Comparison of ENCODE assay signal across 14 cellular contexts in genomic region chr4:6912412-6912811, GRCh38. TPM values are rescaled to one million over a fixed set of nuclear protein-coding genes. Genes with fewer than 3 reads are reported as not detected.
A peak's percentile ranks its signal among the peaks of the same experiment; 100 is the strongest.
DNase-seq lines count a peak whose midpoint lies in the region; ATAC-seq and TF ChIP-seq lines count a peak whose summit lies in the region.
"Had no signal": no experiment of that assay in that cellular context is flagged by ENCODE, and none has a peak within 500 bp of the region (broad histone marks: within the 10 kb centered on the region; RNA-seq: fewer than 3 reads in every experiment).

No MANE protein-coding gene starts in this region.

- no peak overlapping the region for H3K27ac ChIP-seq in neural progenitor cell
- H3K27ac ChIP-seq: parathyroid adenoma, thoracic aorta had no signal

- H3K27me3 Mint-ChIP-seq in T-helper 2 cell treated with Interferon-gamma antibody and Interleukin-4, amounts not matched to agents 5 μg/mL and 100 μg/mL, for 36 hours (ENCODE audit: low read depth) = peaks cover 3% of the 10 kb centered on the region
- H3K27me3 Mint-ChIP-seq in dendritic cell treated with granulocyte-macrophage colony-stimulating factor and Interleukin-4, amounts not matched to agents 40 ng/mL and 50 ng/mL, for 4 days = peaks cover 4% of the 10 kb centered on the region
- H3K27me3 Mint-ChIP-seq in neural progenitor cell (ENCODE audit: insufficient read depth, low read depth) = peaks cover 12% of the 10 kb centered on the region

- TF ChIP-seq CTCF in NB4 (IDR thresholded peaks at IDR 0.05; ENCODE audit: low read depth, low read length) = no peak
- TF ChIP-seq CTCF in neural progenitor cell (IDR thresholded peaks at IDR 0.05) = no peak

- peak overlapping the region; percentile 44 for H3K4me3 Mint-ChIP-seq in T-helper 2 cell treated with Interferon-gamma antibody and Interleukin-4, amounts not matched to agents 5 μg/mL and 100 μg/mL, for 36 hours
- peak overlapping the region; percentile 43 for H3K4me3 Mint-ChIP-seq in dendritic cell treated with granulocyte-macrophage colony-stimulating factor and Interleukin-4, amounts not matched to agents 40 ng/mL and 50 ng/mL, for 4 days
- H3K4me3 Mint-ChIP-seq in neural progenitor cell = peak overlapping the region; percentile 64

- DNase-seq in T-helper 2 cell treated with Interferon-gamma antibody and Interleukin-4, amounts not matched to agents 5 μg/mL and 100 μg/mL, for 36 hours (ENCODE audit: low spot score) = no peak
- no peak for DNase-seq in T-helper 2 cell
- peak; percentile 54 for DNase-seq in NB4 (ENCODE audit: low read depth)
- DNase-seq in neural progenitor cell (ENCODE audit: low spot score) = no peak
- DNase-seq in NOMO-1 treated with dmso at 0.1 percent for 144 hours (lab: John Stamatoyannopoulos, UW; ENCODE audit: unreplicated experiment) = no peak
- DNase-seq in NCI-H748 treated with DMSO at 0.1 percent for 48 hours (lab: John Stamatoyannopoulos, UW) = no peak
- DNase-seq: Calu3; mammary epithelial cell; OCI-M1; stimulated activated CD4-positive, alpha-beta T cell treated with anti-CD3 and anti-CD28 coated beads, Interleukin-15, amount 100 ng/mL, for 24 hours had no signal

- H3K4me1 Mint-ChIP-seq in T-helper 2 cell treated with Interferon-gamma antibody and Interleukin-4, amounts not matched to agents 5 μg/mL and 100 μg/mL, for 36 hours (ENCODE audit: low read depth) = peaks cover 48% of the 10 kb centered on the region
- peaks cover 88% of the 10 kb centered on the region for H3K4me1 Mint-ChIP-seq in dendritic cell treated with granulocyte-macrophage colony-stimulating factor and Interleukin-4, amounts not matched to agents 40 ng/mL and 50 ng/mL, for 4 days (ENCODE audit: low read depth)
- peaks cover 44% of the 10 kb centered on the region for H3K4me1 Mint-ChIP-seq in neural progenitor cell

- no peak for TF ChIP-seq POLR2A in NB4 (IDR thresholded peaks at IDR 0.05; ENCODE audit: extremely low read depth, insufficient read length)

- no peak overlapping the region for H3K9ac ChIP-seq in neural progenitor cell
- H3K9ac ChIP-seq: parathyroid adenoma had no signal

- no peak overlapping the region for H2AFZ ChIP-seq in neural progenitor cell (replicated peaks)
- H2AFZ ChIP-seq: parathyroid adenoma had no signal

- no peaks in the 10 kb centered on the region for H3K9me3 Mint-ChIP-seq in T-helper 2 cell treated with Interferon-gamma antibody and Interleukin-4, amounts not matched to agents 5 μg/mL and 100 μg/mL, for 36 hours
- no peaks in the 10 kb centered on the region for H3K9me3 Mint-ChIP-seq in dendritic cell treated with granulocyte-macrophage colony-stimulating factor and Interleukin-4, amounts not matched to agents 40 ng/mL and 50 ng/mL, for 4 days
- no peaks in the 10 kb centered on the region for H3K9me3 Mint-ChIP-seq in neural progenitor cell

- peaks cover 8% of the 10 kb centered on the region for H3K27me3 ChIP-seq in neural progenitor cell

- H3K27ac Mint-ChIP-seq in T-helper 2 cell treated with Interferon-gamma antibody and Interleukin-4, amounts not matched to agents 5 μg/mL and 100 μg/mL, for 36 hours = no peak overlapping the region
- H3K27ac Mint-ChIP-seq in dendritic cell treated with granulocyte-macrophage colony-stimulating factor and Interleukin-4, amounts not matched to agents 40 ng/mL and 50 ng/mL, for 4 days = peak overlapping the region; percentile 98
- H3K27ac Mint-ChIP-seq in neural progenitor cell = no peak overlapping the region

- H3K4me1 ChIP-seq in neural progenitor cell = peaks cover 34% of the 10 kb centered on the region

- H3K4me2 ChIP-seq in neural progenitor cell = no peak overlapping the region

- no peaks in the 10 kb centered on the region for H3K36me3 ChIP-seq in neural progenitor cell
- H3K36me3 ChIP-seq: thoracic aorta had no signal

- intact Hi-C loops in dendritic cell treated with granulocyte-macrophage colony-stimulating factor and Interleukin-4, amounts not matched to agents 40 ng/mL and 50 ng/mL, for 4 days (cut with micrococcal nuclease) = loop anchor here (5.0 kb wide), 1 partner anchor 45 kb away; no protein-coding TSS in a partner anchor

- H3F3A ChIP-seq in neural progenitor cell (ENCODE audit: low read depth) = peaks cover 27% of the 10 kb centered on the region

- peaks cover 10% of the 10 kb centered on the region for H3K36me3 Mint-ChIP-seq in T-helper 2 cell treated with Interferon-gamma antibody and Interleukin-4, amounts not matched to agents 5 μg/mL and 100 μg/mL, for 36 hours (ENCODE audit: low read depth)
- H3K36me3 Mint-ChIP-seq in dendritic cell treated with granulocyte-macrophage colony-stimulating factor and Interleukin-4, amounts not matched to agents 40 ng/mL and 50 ng/mL, for 4 days (ENCODE audit: low read depth) = peaks cover 72% of the 10 kb centered on the region
- H3K36me3 Mint-ChIP-seq in neural progenitor cell = peaks cover 2% of the 10 kb centered on the region

- H4K20me1 ChIP-seq in neural progenitor cell (ENCODE audit: low read depth) = peaks cover 73% of the 10 kb centered on the region

- H3K4me3 ChIP-seq in NB4 (ENCODE audit: low read depth, low read length) = no peak overlapping the region
- H3K4me3 ChIP-seq in neural progenitor cell = no peak overlapping the region

- no peaks in the 10 kb centered on the region for H3K9me3 ChIP-seq in neural progenitor cell (ENCODE audit: low read depth)
- H3K9me3 ChIP-seq: thoracic aorta had no signal

- ATAC-seq in HG03354 (IDR thresholded peaks at IDR 0.05; ENCODE audit: poor library complexity, severe bottlenecking, unreplicated experiment) = no peak

- peaks cover 74% of the 10 kb centered on the region for H3K79me2 ChIP-seq in neural progenitor cell (ENCODE audit: low read depth)

RNA-seq across cellular contexts. Expression of gene TBC1D14, which starts 2.8 kb away (rescaled TPM):
- total RNA-seq in neural progenitor cell (ENCODE audit: low replicate concordance) = 47.9 and 58.8 TPM in 2 replicates
